ENCODE assay signal across 1 cellular context in the genomic region with DNA sequence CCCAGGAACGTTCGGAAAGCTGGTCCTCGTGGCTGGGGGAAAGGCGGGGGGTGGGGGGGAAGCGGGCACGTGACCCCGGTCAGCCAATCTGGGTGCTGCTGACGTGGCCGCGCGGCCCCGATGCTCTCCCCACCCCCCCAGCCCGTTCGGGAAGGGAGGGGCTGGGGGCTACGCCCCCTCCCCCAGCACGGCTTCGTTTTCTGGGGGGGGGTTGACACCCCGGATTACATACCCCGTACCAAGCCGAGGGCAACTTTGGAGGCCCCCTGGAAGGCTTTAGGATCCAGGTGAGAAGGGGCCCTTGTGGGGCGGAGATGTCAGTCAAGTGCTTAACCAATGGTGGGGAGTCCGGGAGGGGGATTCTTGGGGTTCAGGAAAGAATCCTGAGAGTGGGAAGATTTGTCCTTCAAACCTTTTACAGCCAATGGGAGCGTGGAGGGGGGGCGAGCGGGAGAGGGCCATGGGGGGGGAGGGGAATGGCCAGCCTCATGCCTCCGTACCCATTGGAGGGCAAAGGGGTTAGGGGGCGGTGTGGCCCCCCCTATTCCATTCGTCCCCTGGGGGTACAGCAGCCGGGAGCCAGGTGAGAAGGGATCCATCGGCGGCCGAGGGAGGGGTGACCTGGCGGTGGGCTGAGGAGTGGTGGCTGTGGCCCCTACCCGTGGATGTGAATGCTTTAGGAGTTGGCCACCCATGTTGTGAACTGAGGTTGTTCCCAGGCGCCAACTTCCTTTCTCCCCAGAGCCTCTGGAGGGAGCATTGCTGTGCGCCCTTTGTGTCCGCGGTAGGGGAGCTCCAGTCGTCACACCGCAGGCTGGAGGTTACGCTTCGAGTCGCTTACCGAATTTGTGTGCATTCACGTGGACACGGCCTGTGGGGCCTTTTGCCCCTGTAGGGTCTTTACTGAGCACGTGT.
A peak's percentile ranks its signal among the peaks of the same experiment; 100 is the strongest.
TF ChIP-seq lines count a peak whose summit lies in the region.

No MANE protein-coding gene starts in this region.

TF ChIP-seq in HepG2, 621 proteins besides CTCF, POLR2A, EP300 and RAD21 (continued from another document and continues in another):
- TF ChIP-seq, protein P1, sequence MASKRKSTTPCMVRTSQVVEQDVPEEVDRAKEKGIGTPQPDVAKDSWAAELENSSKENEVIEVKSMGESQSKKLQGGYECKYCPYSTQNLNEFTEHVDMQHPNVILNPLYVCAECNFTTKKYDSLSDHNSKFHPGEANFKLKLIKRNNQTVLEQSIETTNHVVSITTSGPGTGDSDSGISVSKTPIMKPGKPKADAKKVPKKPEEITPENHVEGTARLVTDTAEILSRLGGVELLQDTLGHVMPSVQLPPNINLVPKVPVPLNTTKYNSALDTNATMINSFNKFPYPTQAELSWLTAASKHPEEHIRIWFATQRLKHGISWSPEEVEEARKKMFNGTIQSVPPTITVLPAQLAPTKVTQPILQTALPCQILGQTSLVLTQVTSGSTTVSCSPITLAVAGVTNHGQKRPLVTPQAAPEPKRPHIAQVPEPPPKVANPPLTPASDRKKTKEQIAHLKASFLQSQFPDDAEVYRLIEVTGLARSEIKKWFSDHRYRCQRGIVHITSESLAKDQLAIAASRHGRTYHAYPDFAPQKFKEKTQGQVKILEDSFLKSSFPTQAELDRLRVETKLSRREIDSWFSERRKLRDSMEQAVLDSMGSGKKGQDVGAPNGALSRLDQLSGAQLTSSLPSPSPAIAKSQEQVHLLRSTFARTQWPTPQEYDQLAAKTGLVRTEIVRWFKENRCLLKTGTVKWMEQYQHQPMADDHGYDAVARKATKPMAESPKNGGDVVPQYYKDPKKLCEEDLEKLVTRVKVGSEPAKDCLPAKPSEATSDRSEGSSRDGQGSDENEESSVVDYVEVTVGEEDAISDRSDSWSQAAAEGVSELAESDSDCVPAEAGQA (IDR thresholded peaks at IDR 0.05; ENCODE audit: low read depth), result no peak
- TF ChIP-seq, protein P1 (CRISPR knock-in tag; IDR thresholded peaks at IDR 0.05; ENCODE audit: borderline replicate concordance), result no peak
- TF ChIP-seq, protein P2, sequence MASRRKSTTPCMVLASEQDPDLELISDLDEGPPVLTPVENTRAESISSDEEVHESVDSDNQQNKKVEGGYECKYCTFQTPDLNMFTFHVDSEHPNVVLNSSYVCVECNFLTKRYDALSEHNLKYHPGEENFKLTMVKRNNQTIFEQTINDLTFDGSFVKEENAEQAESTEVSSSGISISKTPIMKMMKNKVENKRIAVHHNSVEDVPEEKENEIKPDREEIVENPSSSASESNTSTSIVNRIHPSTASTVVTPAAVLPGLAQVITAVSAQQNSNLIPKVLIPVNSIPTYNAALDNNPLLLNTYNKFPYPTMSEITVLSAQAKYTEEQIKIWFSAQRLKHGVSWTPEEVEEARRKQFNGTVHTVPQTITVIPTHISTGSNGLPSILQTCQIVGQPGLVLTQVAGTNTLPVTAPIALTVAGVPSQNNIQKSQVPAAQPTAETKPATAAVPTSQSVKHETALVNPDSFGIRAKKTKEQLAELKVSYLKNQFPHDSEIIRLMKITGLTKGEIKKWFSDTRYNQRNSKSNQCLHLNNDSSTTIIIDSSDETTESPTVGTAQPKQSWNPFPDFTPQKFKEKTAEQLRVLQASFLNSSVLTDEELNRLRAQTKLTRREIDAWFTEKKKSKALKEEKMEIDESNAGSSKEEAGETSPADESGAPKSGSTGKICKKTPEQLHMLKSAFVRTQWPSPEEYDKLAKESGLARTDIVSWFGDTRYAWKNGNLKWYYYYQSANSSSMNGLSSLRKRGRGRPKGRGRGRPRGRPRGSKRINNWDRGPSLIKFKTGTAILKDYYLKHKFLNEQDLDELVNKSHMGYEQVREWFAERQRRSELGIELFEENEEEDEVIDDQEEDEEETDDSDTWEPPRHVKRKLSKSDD (CRISPR knock-in tag; IDR thresholded peaks at IDR 0.05; ENCODE audit: low read depth), result no peak
- TF ChIP-seq ZNF773 (CRISPR knock-in tag; IDR thresholded peaks at IDR 0.05; ENCODE audit: borderline replicate concordance), result peak; percentile 89; the same call in 1 of the 2 replicates
- TF ChIP-seq MBNL3 (CRISPR knock-in tag; conservative IDR thresholded peaks at IDR 0.05), result no peak
- TF ChIP-seq, protein P3, sequence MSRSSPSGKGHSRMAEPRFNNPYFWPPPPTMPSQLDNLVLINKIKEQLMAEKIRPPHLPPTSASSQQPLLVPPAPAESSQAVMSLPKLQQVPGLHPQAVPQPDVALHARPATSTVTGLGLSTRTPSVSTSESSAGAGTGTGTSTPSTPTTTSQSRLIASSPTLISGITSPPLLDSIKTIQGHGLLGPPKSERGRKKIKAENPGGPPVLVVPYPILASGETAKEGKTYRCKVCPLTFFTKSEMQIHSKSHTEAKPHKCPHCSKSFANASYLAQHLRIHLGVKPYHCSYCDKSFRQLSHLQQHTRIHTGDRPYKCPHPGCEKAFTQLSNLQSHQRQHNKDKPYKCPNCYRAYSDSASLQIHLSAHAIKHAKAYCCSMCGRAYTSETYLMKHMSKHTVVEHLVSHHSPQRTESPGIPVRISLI (CRISPR knock-in tag; IDR thresholded peaks at IDR 0.05; ENCODE audit: borderline replicate concordance), result peak; percentile 11; the same call in 1 of the 2 replicates
- no peak; the same call in 1 of the 2 replicates for TF ChIP-seq ZBTB8A (CRISPR knock-in tag; IDR thresholded peaks at IDR 0.05; ENCODE audit: borderline replicate concordance, low read depth)
- TF ChIP-seq, protein P4, sequence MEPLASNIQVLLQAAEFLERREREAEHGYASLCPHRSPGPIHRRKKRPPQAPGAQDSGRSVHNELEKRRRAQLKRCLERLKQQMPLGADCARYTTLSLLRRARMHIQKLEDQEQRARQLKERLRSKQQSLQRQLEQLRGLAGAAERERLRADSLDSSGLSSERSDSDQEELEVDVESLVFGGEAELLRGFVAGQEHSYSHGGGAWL (CRISPR knock-in tag; IDR thresholded peaks at IDR 0.05), result peak; percentile 14; the same call in 1 of the 2 replicates
- 0 out of 2 replicates have a peak, but pooled peaks have one; percentile 26 for TF ChIP-seq ZMYM2 (CRISPR knock-in tag; IDR thresholded peaks at IDR 0.05)
- 0 out of 2 replicates have a peak, but pooled peaks have one; percentile 30 for TF ChIP-seq KLF15 (CRISPR knock-in tag; IDR thresholded peaks at IDR 0.05; ENCODE audit: borderline replicate concordance)
- 0 out of 2 replicates have a peak, but pooled peaks have one; percentile 71 for TF ChIP-seq PAX8 (CRISPR knock-in tag; IDR thresholded peaks at IDR 0.05; ENCODE audit: borderline replicate concordance)
- no peak; the same call in 1 of the 2 replicates for TF ChIP-seq PITX1 (CRISPR knock-in tag; IDR thresholded peaks at IDR 0.05)
- TF ChIP-seq TOE1 (CRISPR knock-in tag; IDR thresholded peaks at IDR 0.05), result no peak
- TF ChIP-seq ZNF354B (CRISPR knock-in tag; IDR thresholded peaks at IDR 0.05), result peak; percentile 96
- no peak for TF ChIP-seq ISL2 (CRISPR knock-in tag; IDR thresholded peaks at IDR 0.05)
- TF ChIP-seq ZNF749 (CRISPR knock-in tag; IDR thresholded peaks at IDR 0.05; ENCODE audit: borderline replicate concordance), result peak; percentile 19; the same call in 1 of the 2 replicates
- TF ChIP-seq, protein P5, sequence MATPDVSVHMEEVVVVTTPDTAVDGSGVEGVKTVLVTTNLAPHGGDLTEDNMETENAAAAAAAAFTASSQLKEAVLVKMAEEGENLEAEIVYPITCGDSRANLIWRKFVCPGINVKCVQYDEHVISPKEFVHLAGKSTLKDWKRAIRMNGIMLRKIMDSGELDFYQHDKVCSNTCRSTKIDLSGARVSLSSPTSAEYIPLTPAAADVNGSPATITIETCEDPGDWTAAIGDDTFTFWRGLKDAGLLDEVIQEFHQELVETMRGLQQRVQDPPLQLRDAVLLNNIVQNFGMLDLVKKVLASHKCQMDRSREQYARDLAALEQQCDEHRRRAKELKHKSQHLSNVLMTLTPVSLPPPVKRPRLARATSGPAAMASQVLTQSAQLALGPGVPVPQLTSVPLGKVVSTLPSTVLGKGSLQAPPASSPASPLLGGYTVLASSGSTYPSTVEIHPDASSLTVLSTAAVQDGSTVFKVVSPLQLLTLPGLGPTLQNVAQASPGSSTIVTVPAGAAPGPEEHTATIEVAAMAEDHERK (CRISPR knock-in tag; IDR thresholded peaks at IDR 0.05; ENCODE audit: low read depth), result no peak
- TF ChIP-seq SRSF4 (IDR thresholded peaks at IDR 0.05; ENCODE audit: low read depth, low read length, poor library complexity, severe bottlenecking), result no peak
- no peak; the same call in 1 of the 2 replicates for TF ChIP-seq ZMYM3 (CRISPR knock-in tag; IDR thresholded peaks at IDR 0.05)
- TF ChIP-seq, protein P6, sequence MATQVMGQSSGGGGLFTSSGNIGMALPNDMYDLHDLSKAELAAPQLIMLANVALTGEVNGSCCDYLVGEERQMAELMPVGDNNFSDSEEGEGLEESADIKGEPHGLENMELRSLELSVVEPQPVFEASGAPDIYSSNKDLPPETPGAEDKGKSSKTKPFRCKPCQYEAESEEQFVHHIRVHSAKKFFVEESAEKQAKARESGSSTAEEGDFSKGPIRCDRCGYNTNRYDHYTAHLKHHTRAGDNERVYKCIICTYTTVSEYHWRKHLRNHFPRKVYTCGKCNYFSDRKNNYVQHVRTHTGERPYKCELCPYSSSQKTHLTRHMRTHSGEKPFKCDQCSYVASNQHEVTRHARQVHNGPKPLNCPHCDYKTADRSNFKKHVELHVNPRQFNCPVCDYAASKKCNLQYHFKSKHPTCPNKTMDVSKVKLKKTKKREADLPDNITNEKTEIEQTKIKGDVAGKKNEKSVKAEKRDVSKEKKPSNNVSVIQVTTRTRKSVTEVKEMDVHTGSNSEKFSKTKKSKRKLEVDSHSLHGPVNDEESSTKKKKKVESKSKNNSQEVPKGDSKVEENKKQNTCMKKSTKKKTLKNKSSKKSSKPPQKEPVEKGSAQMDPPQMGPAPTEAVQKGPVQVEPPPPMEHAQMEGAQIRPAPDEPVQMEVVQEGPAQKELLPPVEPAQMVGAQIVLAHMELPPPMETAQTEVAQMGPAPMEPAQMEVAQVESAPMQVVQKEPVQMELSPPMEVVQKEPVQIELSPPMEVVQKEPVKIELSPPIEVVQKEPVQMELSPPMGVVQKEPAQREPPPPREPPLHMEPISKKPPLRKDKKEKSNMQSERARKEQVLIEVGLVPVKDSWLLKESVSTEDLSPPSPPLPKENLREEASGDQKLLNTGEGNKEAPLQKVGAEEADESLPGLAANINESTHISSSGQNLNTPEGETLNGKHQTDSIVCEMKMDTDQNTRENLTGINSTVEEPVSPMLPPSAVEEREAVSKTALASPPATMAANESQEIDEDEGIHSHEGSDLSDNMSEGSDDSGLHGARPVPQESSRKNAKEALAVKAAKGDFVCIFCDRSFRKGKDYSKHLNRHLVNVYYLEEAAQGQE (IDR thresholded peaks at IDR 0.05; ENCODE audit: borderline replicate concordance in 1 of 2, low read depth in 1 of 2, low read length in 2 of 2), result no peak
- TF ChIP-seq SETDB1 (CRISPR knock-in tag; IDR thresholded peaks at IDR 0.05; ENCODE audit: borderline replicate concordance), result peak; percentile 24; the same call in 1 of the 2 replicates
- TF ChIP-seq, protein P7, sequence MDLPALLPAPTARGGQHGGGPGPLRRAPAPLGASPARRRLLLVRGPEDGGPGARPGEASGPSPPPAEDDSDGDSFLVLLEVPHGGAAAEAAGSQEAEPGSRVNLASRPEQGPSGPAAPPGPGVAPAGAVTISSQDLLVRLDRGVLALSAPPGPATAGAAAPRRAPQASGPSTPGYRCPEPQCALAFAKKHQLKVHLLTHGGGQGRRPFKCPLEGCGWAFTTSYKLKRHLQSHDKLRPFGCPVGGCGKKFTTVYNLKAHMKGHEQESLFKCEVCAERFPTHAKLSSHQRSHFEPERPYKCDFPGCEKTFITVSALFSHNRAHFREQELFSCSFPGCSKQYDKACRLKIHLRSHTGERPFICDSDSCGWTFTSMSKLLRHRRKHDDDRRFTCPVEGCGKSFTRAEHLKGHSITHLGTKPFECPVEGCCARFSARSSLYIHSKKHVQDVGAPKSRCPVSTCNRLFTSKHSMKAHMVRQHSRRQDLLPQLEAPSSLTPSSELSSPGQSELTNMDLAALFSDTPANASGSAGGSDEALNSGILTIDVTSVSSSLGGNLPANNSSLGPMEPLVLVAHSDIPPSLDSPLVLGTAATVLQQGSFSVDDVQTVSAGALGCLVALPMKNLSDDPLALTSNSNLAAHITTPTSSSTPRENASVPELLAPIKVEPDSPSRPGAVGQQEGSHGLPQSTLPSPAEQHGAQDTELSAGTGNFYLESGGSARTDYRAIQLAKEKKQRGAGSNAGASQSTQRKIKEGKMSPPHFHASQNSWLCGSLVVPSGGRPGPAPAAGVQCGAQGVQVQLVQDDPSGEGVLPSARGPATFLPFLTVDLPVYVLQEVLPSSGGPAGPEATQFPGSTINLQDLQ (CRISPR knock-in tag; IDR thresholded peaks at IDR 0.05), result peak; percentile 23; the same call in 1 of the 2 replicates
- TF ChIP-seq SP4 (CRISPR knock-in tag; IDR thresholded peaks at IDR 0.05), result no peak; the same call in 1 of the 2 replicates
- no peak for TF ChIP-seq CENPT (CRISPR knock-in tag; IDR thresholded peaks at IDR 0.05; ENCODE audit: low read depth)
- no peak for TF ChIP-seq ZSCAN29 (CRISPR knock-in tag; conservative IDR thresholded peaks at IDR 0.05)
- no peak for TF ChIP-seq ELF4 (CRISPR knock-in tag; IDR thresholded peaks at IDR 0.05; ENCODE audit: borderline replicate concordance)
- TF ChIP-seq KLF13 (CRISPR knock-in tag; IDR thresholded peaks at IDR 0.05), result peak; percentile 94; the same call in 1 of the 2 replicates
- TF ChIP-seq MTF1 (CRISPR knock-in tag; IDR thresholded peaks at IDR 0.05), result 0 out of 2 replicates have a peak, but pooled peaks have one; percentile 63
- no peak for TF ChIP-seq ZNF530 (CRISPR knock-in tag; IDR thresholded peaks at IDR 0.05; ENCODE audit: low read depth)
- TF ChIP-seq ZSCAN22 (CRISPR knock-in tag; IDR thresholded peaks at IDR 0.05), result no peak
- TF ChIP-seq ZNF232 (CRISPR knock-in tag; IDR thresholded peaks at IDR 0.05; ENCODE audit: borderline replicate concordance), result peak; percentile 75; the same call in 1 of the 2 replicates
- no peak for TF ChIP-seq NCOA5 (CRISPR knock-in tag; IDR thresholded peaks at IDR 0.05)
- no peak; the same call in 1 of the 2 replicates for TF ChIP-seq GATAD1 (CRISPR knock-in tag; IDR thresholded peaks at IDR 0.05)
- no peak for TF ChIP-seq PHB2 (IDR thresholded peaks at IDR 0.05; ENCODE audit: partially characterized antibody)
- no peak for TF ChIP-seq ZFP37 (CRISPR knock-in tag; IDR thresholded peaks at IDR 0.05; ENCODE audit: borderline replicate concordance)
- no peak for TF ChIP-seq HMG20A (CRISPR knock-in tag; IDR thresholded peaks at IDR 0.05; ENCODE audit: borderline replicate concordance)
